17 cellular contexts compared by ENCODE assay signal in the genomic region with DNA sequence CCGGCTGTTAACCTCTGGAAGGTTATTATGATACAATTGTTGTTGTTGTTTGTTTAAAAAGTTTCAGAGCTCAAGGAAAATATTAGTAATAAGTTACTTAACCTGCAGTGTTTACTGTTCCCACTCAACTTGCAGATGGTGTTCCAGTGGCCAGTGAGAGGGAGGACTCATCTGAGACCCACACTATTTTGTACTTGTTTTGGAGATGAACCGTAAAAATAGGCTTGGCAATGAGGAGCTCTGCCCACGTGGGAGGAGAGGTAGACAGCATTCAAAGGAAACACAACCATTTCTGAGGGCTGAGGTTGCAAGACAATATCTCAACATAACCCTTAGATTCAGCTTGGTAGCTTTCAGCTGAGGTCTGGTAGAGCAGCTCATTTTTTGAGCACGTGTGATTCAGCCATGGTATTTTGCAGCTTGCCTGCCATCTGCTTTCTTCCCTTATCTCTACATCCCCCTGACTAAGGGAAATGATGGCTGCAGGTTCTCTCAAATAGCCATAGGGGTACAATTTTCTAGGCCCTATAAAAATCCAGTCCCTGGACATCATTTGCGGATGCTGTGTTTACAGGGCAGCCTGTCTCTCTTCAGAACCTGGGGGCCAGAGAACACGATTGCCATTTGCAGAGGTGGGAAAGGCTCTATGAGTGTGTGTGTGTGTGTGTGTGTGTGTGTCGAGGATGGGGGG.
DNase-seq lines count a peak whose midpoint lies in the region; ATAC-seq and TF ChIP-seq lines count a peak whose summit lies in the region.
"Had no signal": no experiment of that assay in that cellular context is flagged by ENCODE, and none has a peak within 500 bp of the region (broad histone marks: within the 10 kb centered on the region; RNA-seq: fewer than 3 reads in every experiment).

No MANE protein-coding gene starts in this region.

- H4K20me1 ChIP-seq in MM.1S (ENCODE audit: insufficient read depth, low read length) = no peaks in the 10 kb centered on the region

- peaks cover 42% of the 10 kb centered on the region for H3K4me1 ChIP-seq in parathyroid adenoma
- H3K4me1 ChIP-seq in MM.1S (ENCODE audit: low read length) = no peaks in the 10 kb centered on the region
- H3K4me1 ChIP-seq: spleen had no signal

- H3K9me3 ChIP-seq in parathyroid adenoma (ENCODE audit: control insufficient read depth, low read length) = no peaks in the 10 kb centered on the region
- H3K9me3 ChIP-seq in MM.1S (replicated peaks; ENCODE audit: insufficient read depth, low read length) = no peaks in the 10 kb centered on the region

- H3K4me2 ChIP-seq in parathyroid adenoma (ENCODE audit: low read length) (peak overlapping the region; percentile 57), MM.1S (ENCODE audit: low read depth, low read length) (no peak overlapping the region)

- DNase-seq in DMS 273 treated with DMSO at 0.1 percent for 48 hours (lab: John Stamatoyannopoulos, UW) (peak; percentile 24), NCI-H1105 (lab: John Stamatoyannopoulos, UW) (peak; percentile 41), SK-N-DZ (ENCODE audit: low spot score) (peak; percentile 41), MM.1S (no peak), foreskin melanocyte (no peak), putamen (ENCODE audit: low spot score) (no peak)
- DNase-seq: amniotic stem cell; CD4-positive, CD25-positive, alpha-beta regulatory T cell; NCI-H1436; NCI-H345; spleen; T-helper 17 cell had no signal

- TF ChIP-seq CTCF in parathyroid adenoma (IDR thresholded peaks at IDR 0.05) (peak; percentile 7), MM.1S (IDR thresholded peaks at IDR 0.05; ENCODE audit: low read length) (no peak)

- H2AFZ ChIP-seq in parathyroid adenoma (peak overlapping the region; percentile 71), MM.1S (ENCODE audit: low read length) (no peak overlapping the region)

- no peaks in the 10 kb centered on the region for H3F3A ChIP-seq in MM.1S (ENCODE audit: insufficient read depth, low read length)

- H3K9ac ChIP-seq in parathyroid adenoma = no peak overlapping the region
- H3K9ac ChIP-seq in MM.1S (ENCODE audit: low read length) = no peak overlapping the region

- H3K4me3 ChIP-seq in parathyroid adenoma (ENCODE audit: low read depth, low read length) (peak overlapping the region; percentile 29), MM.1S (ENCODE audit: low read length) (no peak overlapping the region)
- H3K4me3 ChIP-seq: spleen had no signal

- H3K36me3 ChIP-seq in parathyroid adenoma (ENCODE audit: control insufficient read depth, insufficient read depth, low read length) (no peaks in the 10 kb centered on the region), MM.1S (replicated peaks; ENCODE audit: insufficient read depth, low read length) (no peaks in the 10 kb centered on the region)
- H3K36me3 ChIP-seq: spleen had no signal

- H3K27me3 ChIP-seq in parathyroid adenoma (ENCODE audit: control insufficient read depth, insufficient read depth, low read length) (no peaks in the 10 kb centered on the region), MM.1S (replicated peaks; ENCODE audit: insufficient read depth, low read length) (no peaks in the 10 kb centered on the region)
- H3K27me3 ChIP-seq: spleen had no signal

- no peaks in the 10 kb centered on the region for H3K9me2 ChIP-seq in MM.1S (replicated peaks; ENCODE audit: insufficient read depth, low read length)

- H3K79me2 ChIP-seq in parathyroid adenoma (peaks cover 13% of the 10 kb centered on the region), MM.1S (ENCODE audit: low read length) (no peaks in the 10 kb centered on the region)

- ATAC-seq in GM19397 (IDR thresholded peaks at IDR 0.05; ENCODE audit: unreplicated experiment) = no peak
- ATAC-seq: Right ventricle myocardium inferior, T-helper 17 cell had no signal

- H3K27ac ChIP-seq in parathyroid adenoma (peak overlapping the region; percentile 94), MM.1S (ENCODE audit: low read length) (no peak overlapping the region)
- H3K27ac ChIP-seq: epithelial cell of prostate, spleen, VCaP had no signal

Comparison
In these comparisons a context has a peak if more than half of its experiments do, and no peak if none do; other contexts are left out.
1. DNase-seq: peak in DMS 273 treated with DMSO at 0.1 percent for 48 hours (single experiment), NCI-H1105 (single experiment) and SK-N-DZ (single experiment); none in MM.1S (single experiment), foreskin melanocyte (single experiment) and putamen (single experiment).